In the genomic region with DNA sequence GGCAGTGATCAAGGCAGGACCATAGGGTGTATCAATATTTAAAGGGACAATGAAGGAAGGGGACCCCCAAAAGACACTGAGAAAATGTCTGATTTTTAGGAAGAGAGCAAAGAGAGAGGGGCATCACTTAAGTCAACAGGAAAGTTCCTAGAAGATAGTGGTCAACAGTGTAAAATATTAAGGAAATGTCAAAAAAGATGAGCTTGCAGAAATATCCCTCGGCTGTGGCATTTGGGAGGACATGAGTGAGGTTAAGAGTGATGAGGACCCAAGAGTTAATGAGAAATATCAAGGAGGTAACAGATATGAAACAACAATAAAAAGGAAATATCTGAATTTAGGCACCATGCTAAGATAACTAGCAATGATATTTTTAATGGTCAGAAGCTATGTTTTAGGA, we compare ENCODE assay signal across 8 cellular contexts.
"Had no signal": no experiment of that assay in that cellular context is flagged by ENCODE, and none has a peak within 500 bp of the region (broad histone marks: within the 10 kb centered on the region; RNA-seq: fewer than 3 reads in every experiment).

No MANE protein-coding gene starts in this region.

- H3K4me2 ChIP-seq: GM23338 had no signal

- H3K27ac Mint-ChIP-seq: GM23338, H9 had no signal

- DNase-seq: H9, HCEC 1CT, KG1 had no signal

- H3K27ac ChIP-seq: HL-60 had no signal

- H3K4me3 ChIP-seq: GM23338 had no signal

- FAIRE-seq: H1, H54 had no signal

- H3K4me1 Mint-ChIP-seq: IgD-negative memory B cell had no signal

- H3K9me3 Mint-ChIP-seq: GM23338, H9 had no signal

- ATAC-seq: GM23338 had no signal

- H2AFZ ChIP-seq: GM23338 had no signal

- H3K4me3 Mint-ChIP-seq: GM23338, H9 had no signal
